In genomic region chr14:77241955-77242354, GRCh38 we compare ENCODE assay signal across 2 cellular contexts.
TF ChIP-seq lines count a peak whose summit lies in the region.

No MANE protein-coding gene starts in this region.

TF ChIP-seq in SK-N-SH, 30 proteins besides CTCF, POLR2A, EP300 and RAD21:
- peak; percentile 88 for TF ChIP-seq REST (IDR thresholded peaks at IDR 0.05; ENCODE audit: low read depth, low read length)
- TF ChIP-seq MXI1 (IDR thresholded peaks at IDR 0.05; ENCODE audit: low read depth, low read length) = no peak

TF ChIP-seq in SK-N-SH treated with all-trans-retinoic acid at 6 μM for 48 hours, 23 proteins besides CTCF, POLR2A, EP300 and RAD21 (continued from another document):
- TF ChIP-seq, protein P1, sequence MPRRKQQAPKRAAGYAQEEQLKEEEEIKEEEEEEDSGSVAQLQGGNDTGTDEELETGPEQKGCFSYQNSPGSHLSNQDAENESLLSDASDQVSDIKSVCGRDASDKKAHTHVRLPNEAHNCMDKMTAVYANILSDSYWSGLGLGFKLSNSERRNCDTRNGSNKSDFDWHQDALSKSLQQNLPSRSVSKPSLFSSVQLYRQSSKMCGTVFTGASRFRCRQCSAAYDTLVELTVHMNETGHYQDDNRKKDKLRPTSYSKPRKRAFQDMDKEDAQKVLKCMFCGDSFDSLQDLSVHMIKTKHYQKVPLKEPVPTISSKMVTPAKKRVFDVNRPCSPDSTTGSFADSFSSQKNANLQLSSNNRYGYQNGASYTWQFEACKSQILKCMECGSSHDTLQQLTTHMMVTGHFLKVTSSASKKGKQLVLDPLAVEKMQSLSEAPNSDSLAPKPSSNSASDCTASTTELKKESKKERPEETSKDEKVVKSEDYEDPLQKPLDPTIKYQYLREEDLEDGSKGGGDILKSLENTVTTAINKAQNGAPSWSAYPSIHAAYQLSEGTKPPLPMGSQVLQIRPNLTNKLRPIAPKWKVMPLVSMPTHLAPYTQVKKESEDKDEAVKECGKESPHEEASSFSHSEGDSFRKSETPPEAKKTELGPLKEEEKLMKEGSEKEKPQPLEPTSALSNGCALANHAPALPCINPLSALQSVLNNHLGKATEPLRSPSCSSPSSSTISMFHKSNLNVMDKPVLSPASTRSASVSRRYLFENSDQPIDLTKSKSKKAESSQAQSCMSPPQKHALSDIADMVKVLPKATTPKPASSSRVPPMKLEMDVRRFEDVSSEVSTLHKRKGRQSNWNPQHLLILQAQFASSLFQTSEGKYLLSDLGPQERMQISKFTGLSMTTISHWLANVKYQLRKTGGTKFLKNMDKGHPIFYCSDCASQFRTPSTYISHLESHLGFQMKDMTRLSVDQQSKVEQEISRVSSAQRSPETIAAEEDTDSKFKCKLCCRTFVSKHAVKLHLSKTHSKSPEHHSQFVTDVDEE (CRISPR knock-in tag; IDR thresholded peaks at IDR 0.05) = no peak
- no peak for TF ChIP-seq PATZ1 (CRISPR knock-in tag; IDR thresholded peaks at IDR 0.05; ENCODE audit: borderline replicate concordance)
- TF ChIP-seq SNAI2 (CRISPR knock-in tag; IDR thresholded peaks at IDR 0.05) = no peak
- no peak for TF ChIP-seq ZNF8 (CRISPR knock-in tag; IDR thresholded peaks at IDR 0.05)
- no peak for TF ChIP-seq ESRRG (CRISPR knock-in tag; IDR thresholded peaks at IDR 0.05)
- no peak for TF ChIP-seq ARNTL (CRISPR knock-in tag; IDR thresholded peaks at IDR 0.05; ENCODE audit: borderline replicate concordance, low read depth)
